Comparison of ENCODE assay signal across 1 cellular context in genomic region chr14:102509744-102510615, GRCh38.
TF ChIP-seq lines count a peak whose summit lies in the region.

A gene with protein sequence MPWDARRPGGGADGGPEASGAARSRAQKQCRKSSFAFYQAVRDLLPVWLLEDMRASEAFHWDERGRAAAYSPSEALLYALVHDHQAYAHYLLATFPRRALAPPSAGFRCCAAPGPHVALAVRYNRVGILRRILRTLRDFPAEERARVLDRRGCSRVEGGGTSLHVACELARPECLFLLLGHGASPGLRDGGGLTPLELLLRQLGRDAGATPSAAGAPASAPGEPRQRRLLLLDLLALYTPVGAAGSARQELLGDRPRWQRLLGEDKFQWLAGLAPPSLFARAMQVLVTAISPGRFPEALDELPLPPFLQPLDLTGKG (minus strand): TSS chr14:102509776. CDS start chr14:102507889, 1,887 bp downstream.

TF ChIP-seq in HepG2, 621 proteins besides CTCF, POLR2A, EP300 and RAD21 (continued from another document and continues in another):
- peak; percentile 32; the same call in 1 of the 2 replicates for TF ChIP-seq ZNF609 (CRISPR knock-in tag; IDR thresholded peaks at IDR 0.05; ENCODE audit: borderline replicate concordance)
- TF ChIP-seq MLX (CRISPR knock-in tag; IDR thresholded peaks at IDR 0.05): no peak
- TF ChIP-seq NONO (IDR thresholded peaks at IDR 0.05): no peak
- peak; percentile 69; the same call in 1 of the 2 replicates for TF ChIP-seq NONO (CRISPR knock-in tag; conservative IDR thresholded peaks at IDR 0.05)
- TF ChIP-seq ZNF432 (CRISPR knock-in tag; IDR thresholded peaks at IDR 0.05; ENCODE audit: borderline replicate concordance): no peak
- TF ChIP-seq, protein P1, sequence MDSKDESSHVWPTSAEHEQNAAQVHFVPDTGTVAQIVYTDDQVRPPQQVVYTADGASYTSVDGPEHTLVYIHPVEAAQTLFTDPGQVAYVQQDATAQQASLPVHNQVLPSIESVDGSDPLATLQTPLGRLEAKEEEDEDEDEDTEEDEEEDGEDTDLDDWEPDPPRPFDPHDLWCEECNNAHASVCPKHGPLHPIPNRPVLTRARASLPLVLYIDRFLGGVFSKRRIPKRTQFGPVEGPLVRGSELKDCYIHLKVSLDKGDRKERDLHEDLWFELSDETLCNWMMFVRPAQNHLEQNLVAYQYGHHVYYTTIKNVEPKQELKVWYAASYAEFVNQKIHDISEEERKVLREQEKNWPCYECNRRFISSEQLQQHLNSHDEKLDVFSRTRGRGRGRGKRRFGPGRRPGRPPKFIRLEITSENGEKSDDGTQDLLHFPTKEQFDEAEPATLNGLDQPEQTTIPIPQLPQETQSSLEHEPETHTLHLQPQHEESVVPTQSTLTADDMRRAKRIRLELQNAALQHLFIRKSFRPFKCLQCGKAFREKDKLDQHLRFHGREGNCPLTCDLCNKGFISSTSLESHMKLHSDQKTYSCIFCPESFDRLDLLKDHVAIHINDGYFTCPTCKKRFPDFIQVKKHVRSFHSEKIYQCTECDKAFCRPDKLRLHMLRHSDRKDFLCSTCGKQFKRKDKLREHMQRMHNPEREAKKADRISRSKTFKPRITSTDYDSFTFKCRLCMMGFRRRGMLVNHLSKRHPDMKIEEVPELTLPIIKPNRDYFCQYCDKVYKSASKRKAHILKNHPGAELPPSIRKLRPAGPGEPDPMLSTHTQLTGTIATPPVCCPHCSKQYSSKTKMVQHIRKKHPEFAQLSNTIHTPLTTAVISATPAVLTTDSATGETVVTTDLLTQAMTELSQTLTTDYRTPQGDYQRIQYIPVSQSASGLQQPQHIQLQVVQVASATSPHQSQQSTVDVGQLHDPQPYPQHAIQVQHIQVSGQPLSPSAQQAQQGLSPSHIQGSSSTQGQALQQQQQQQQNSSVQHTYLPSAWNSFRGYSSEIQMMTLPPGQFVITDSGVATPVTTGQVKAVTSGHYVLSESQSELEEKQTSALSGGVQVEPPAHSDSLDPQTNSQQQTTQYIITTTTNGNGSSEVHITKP (CRISPR knock-in tag; IDR thresholded peaks at IDR 0.05; ENCODE audit: low read depth): no peak
- TF ChIP-seq ZNF362 (CRISPR knock-in tag; IDR thresholded peaks at IDR 0.05; ENCODE audit: borderline replicate concordance): no peak
- TF ChIP-seq ZNF768 (CRISPR knock-in tag; IDR thresholded peaks at IDR 0.05): peak; percentile 50; the same call in 1 of the 2 replicates
- peak; percentile 51; the same call in 1 of the 2 replicates for TF ChIP-seq ZFP91 (CRISPR knock-in tag; IDR thresholded peaks at IDR 0.05; ENCODE audit: borderline replicate concordance)
- TF ChIP-seq, protein P2, sequence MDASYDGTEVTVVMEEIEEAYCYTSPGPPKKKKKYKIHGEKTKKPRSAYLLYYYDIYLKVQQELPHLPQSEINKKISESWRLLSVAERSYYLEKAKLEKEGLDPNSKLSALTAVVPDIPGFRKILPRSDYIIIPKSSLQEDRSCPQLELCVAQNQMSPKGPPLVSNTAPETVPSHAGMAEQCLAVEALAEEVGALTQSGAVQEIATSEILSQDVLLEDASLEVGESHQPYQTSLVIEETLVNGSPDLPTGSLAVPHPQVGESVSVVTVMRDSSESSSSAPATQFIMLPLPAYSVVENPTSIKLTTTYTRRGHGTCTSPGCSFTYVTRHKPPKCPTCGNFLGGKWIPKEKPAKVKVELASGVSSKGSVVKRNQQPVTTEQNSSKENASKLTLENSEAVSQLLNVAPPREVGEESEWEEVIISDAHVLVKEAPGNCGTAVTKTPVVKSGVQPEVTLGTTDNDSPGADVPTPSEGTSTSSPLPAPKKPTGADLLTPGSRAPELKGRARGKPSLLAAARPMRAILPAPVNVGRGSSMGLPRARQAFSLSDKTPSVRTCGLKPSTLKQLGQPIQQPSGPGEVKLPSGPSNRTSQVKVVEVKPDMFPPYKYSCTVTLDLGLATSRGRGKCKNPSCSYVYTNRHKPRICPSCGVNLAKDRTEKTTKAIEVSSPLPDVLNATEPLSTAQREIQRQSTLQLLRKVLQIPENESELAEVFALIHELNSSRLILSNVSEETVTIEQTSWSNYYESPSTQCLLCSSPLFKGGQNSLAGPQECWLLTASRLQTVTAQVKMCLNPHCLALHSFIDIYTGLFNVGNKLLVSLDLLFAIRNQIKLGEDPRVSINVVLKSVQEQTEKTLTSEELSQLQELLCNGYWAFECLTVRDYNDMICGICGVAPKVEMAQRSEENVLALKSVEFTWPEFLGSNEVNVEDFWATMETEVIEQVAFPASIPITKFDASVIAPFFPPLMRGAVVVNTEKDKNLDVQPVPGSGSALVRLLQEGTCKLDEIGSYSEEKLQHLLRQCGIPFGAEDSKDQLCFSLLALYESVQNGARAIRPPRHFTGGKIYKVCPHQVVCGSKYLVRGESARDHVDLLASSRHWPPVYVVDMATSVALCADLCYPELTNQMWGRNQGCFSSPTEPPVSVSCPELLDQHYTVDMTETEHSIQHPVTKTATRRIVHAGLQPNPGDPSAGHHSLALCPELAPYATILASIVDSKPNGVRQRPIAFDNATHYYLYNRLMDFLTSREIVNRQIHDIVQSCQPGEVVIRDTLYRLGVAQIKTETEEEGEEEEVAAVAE (CRISPR knock-in tag; IDR thresholded peaks at IDR 0.05; ENCODE audit: borderline replicate concordance): 0 out of 2 replicates have a peak, but pooled peaks have one; percentile 14
- TF ChIP-seq AGO1 (IDR thresholded peaks at IDR 0.05; ENCODE audit: low read depth, low read length, poor library complexity, severe bottlenecking): peak; percentile 51
- TF ChIP-seq RFX3 (CRISPR knock-in tag; IDR thresholded peaks at IDR 0.05): no peak
- TF ChIP-seq, protein P3, sequence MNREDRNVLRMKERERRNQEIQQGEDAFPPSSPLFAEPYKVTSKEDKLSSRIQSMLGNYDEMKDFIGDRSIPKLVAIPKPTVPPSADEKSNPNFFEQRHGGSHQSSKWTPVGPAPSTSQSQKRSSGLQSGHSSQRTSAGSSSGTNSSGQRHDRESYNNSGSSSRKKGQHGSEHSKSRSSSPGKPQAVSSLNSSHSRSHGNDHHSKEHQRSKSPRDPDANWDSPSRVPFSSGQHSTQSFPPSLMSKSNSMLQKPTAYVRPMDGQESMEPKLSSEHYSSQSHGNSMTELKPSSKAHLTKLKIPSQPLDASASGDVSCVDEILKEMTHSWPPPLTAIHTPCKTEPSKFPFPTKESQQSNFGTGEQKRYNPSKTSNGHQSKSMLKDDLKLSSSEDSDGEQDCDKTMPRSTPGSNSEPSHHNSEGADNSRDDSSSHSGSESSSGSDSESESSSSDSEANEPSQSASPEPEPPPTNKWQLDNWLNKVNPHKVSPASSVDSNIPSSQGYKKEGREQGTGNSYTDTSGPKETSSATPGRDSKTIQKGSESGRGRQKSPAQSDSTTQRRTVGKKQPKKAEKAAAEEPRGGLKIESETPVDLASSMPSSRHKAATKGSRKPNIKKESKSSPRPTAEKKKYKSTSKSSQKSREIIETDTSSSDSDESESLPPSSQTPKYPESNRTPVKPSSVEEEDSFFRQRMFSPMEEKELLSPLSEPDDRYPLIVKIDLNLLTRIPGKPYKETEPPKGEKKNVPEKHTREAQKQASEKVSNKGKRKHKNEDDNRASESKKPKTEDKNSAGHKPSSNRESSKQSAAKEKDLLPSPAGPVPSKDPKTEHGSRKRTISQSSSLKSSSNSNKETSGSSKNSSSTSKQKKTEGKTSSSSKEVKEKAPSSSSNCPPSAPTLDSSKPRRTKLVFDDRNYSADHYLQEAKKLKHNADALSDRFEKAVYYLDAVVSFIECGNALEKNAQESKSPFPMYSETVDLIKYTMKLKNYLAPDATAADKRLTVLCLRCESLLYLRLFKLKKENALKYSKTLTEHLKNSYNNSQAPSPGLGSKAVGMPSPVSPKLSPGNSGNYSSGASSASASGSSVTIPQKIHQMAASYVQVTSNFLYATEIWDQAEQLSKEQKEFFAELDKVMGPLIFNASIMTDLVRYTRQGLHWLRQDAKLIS (CRISPR knock-in tag; IDR thresholded peaks at IDR 0.05): no peak
- TF ChIP-seq HES4 (CRISPR knock-in tag; IDR thresholded peaks at IDR 0.05; ENCODE audit: borderline replicate concordance): peak; percentile 77
- 0 out of 2 replicates have a peak, but pooled peaks have one; percentile 55 for TF ChIP-seq GTF3A (CRISPR knock-in tag; conservative IDR thresholded peaks at IDR 0.05)
- TF ChIP-seq ZUFSP (CRISPR knock-in tag; IDR thresholded peaks at IDR 0.05; ENCODE audit: borderline replicate concordance): no peak
- TF ChIP-seq PAF1 (CRISPR knock-in tag; IDR thresholded peaks at IDR 0.05): no peak
- TF ChIP-seq SOX6 (IDR thresholded peaks at IDR 0.05): no peak
- TF ChIP-seq SOX6 (CRISPR knock-in tag; IDR thresholded peaks at IDR 0.05): peak; percentile 6; the same call in 1 of the 2 replicates
